Comparison of ENCODE assay signal across 9 cellular contexts in genomic region chr1:183989078-183989577, GRCh38. TPM values are rescaled to one million over a fixed set of nuclear protein-coding genes. Genes with fewer than 3 reads are reported as not detected.
DNase-seq lines count a peak whose midpoint lies in the region; ATAC-seq lines count a peak whose summit lies in the region.
"Had no signal": no experiment of that assay in that cellular context is flagged by ENCODE, and none has a peak within 500 bp of the region (broad histone marks: within the 10 kb centered on the region; RNA-seq: fewer than 3 reads in every experiment).

No MANE protein-coding gene starts in this region.

- ATAC-seq in GM19397 (IDR thresholded peaks at IDR 0.05; ENCODE audit: unreplicated experiment) (peak; percentile 76), HG03439 (IDR thresholded peaks at IDR 0.05; ENCODE audit: unreplicated experiment) (peak; percentile 89)
- ATAC-seq in activated naive CD8-positive, alpha-beta T cell treated with anti-CD3 and anti-CD28 coated beads, Interleukin-2, amount 50 U/mL, for 24 hours = peak; percentile 89

- no peak overlapping the region for H3K27ac Mint-ChIP-seq in activated naive CD8-positive, alpha-beta T cell treated with anti-CD3 and anti-CD28 coated beads, Interleukin-2, amount 50 U/mL, for 24 hours

- no peaks in the 10 kb centered on the region for H3K79me2 ChIP-seq in mesendoderm (ENCODE audit: control insufficient read depth, insufficient read depth, low read length)

- H3K4ac ChIP-seq in mesendoderm (ENCODE audit: low read depth, low read length) = no peak overlapping the region

- no peak overlapping the region for H2BK120ac ChIP-seq in mesendoderm (ENCODE audit: low read depth, low read length)

- H4K8ac ChIP-seq in mesendoderm (ENCODE audit: low read depth, low read length) = no peak overlapping the region

- peaks cover 19% of the 10 kb centered on the region for H3K4me1 Mint-ChIP-seq in activated naive CD8-positive, alpha-beta T cell treated with anti-CD3 and anti-CD28 coated beads, Interleukin-2, amount 50 U/mL, for 24 hours

- H3K79me1 ChIP-seq in mesendoderm (ENCODE audit: low read length) = no peaks in the 10 kb centered on the region

- no peak overlapping the region for H3K27ac ChIP-seq in mesendoderm (ENCODE audit: low read depth, low read length)
- H3K27ac ChIP-seq: tibial artery had no signal

- WGBS in mesendoderm (ENCODE audit: extremely low coverage, insufficient coverage, low lambda C conversion rate) = no CpG with 5 or more reads among the region's 4 CpGs

- DNase-seq in DMS53 (lab: John Stamatoyannopoulos, UW) (peak; percentile 84), mesendoderm (peak; percentile 31), mesenteric fat pad (ENCODE audit: low spot score) (no peak), DMS79 (lab: John Stamatoyannopoulos, UW) (no peak)
- peak; percentile 32 for DNase-seq in activated naive CD8-positive, alpha-beta T cell treated with anti-CD3 and anti-CD28 coated beads, Interleukin-2, amount 50 U/mL, for 24 hours
- DNase-seq in NK-92 treated with Interleukin-12 subunit alpha and Interleukin-12 subunit beta, amount 100 ng/mL, for 24 hours (lab: John Stamatoyannopoulos, UW) = no peak

- H3K36me3 ChIP-seq in mesendoderm (ENCODE audit: control insufficient read depth, insufficient read depth, low read length) = no peaks in the 10 kb centered on the region
- H3K36me3 ChIP-seq: tibial artery had no signal

- no peak overlapping the region for H3K9ac ChIP-seq in mesendoderm (ENCODE audit: low read length)

- no peak overlapping the region for H3K18ac ChIP-seq in mesendoderm (ENCODE audit: low read length)

- peaks cover 3% of the 10 kb centered on the region for H3K27me3 Mint-ChIP-seq in activated naive CD8-positive, alpha-beta T cell treated with anti-CD3 and anti-CD28 coated beads, Interleukin-2, amount 50 U/mL, for 24 hours

- no peak overlapping the region for H2AK5ac ChIP-seq in mesendoderm (ENCODE audit: low read length)

- no peaks in the 10 kb centered on the region for H3K27me3 ChIP-seq in mesendoderm (ENCODE audit: insufficient read depth, low read length, poor library complexity)
- H3K27me3 ChIP-seq: tibial artery had no signal

- peak overlapping the region; percentile 4 for H3K4me3 Mint-ChIP-seq in activated naive CD8-positive, alpha-beta T cell treated with anti-CD3 and anti-CD28 coated beads, Interleukin-2, amount 50 U/mL, for 24 hours

- H3K4me3 ChIP-seq in mesendoderm (ENCODE audit: low read length) = no peak overlapping the region
- H3K4me3 ChIP-seq: tibial artery had no signal

- H2BK15ac ChIP-seq in mesendoderm (replicated peaks; ENCODE audit: low read depth) = no peak overlapping the region

- H3K36me3 Mint-ChIP-seq in activated naive CD8-positive, alpha-beta T cell treated with anti-CD3 and anti-CD28 coated beads, Interleukin-2, amount 50 U/mL, for 24 hours (ENCODE audit: low read depth) = no peaks in the 10 kb centered on the region

- H3K4me1 ChIP-seq in mesendoderm (ENCODE audit: control insufficient read depth, low read depth, low read length) = no peaks in the 10 kb centered on the region
- H3K4me1 ChIP-seq: tibial artery had no signal

- H3K9me3 Mint-ChIP-seq in activated naive CD8-positive, alpha-beta T cell treated with anti-CD3 and anti-CD28 coated beads, Interleukin-2, amount 50 U/mL, for 24 hours = peaks cover 4% of the 10 kb centered on the region

- no peak overlapping the region for H3K23ac ChIP-seq in mesendoderm (ENCODE audit: low read length)

- no peak overlapping the region for H3K56ac ChIP-seq in mesendoderm (ENCODE audit: low read length)

- no peak overlapping the region for H2BK5ac ChIP-seq in mesendoderm (ENCODE audit: low read length)

- H3K4me2 ChIP-seq in mesendoderm (ENCODE audit: low read length) = no peak overlapping the region

- H4K5ac ChIP-seq in mesendoderm (ENCODE audit: low read length) = no peak overlapping the region

RNA-seq across cellular contexts. Expression of gene COLGALT2, which starts 48.4 kb away (rescaled TPM):
- polyA plus RNA-seq in mesendoderm (2013, experiment 1 of 2) = 5.5 TPM
- polyA plus RNA-seq in mesendoderm (2013, experiment 2 of 2) = 5.7 TPM
- total RNA-seq in mesenteric fat pad = 0.87 TPM

Comparison
In these comparisons a context has a peak if more than half of its experiments do, and no peak if none do; other contexts are left out.
1. DNase-seq: peak in DMS53 (single experiment), activated naive CD8-positive, alpha-beta T cell treated with anti-CD3 and anti-CD28 coated beads, Interleukin-2, amount 50 U/mL, for 24 hours (single experiment) and mesendoderm (single experiment); none in mesenteric fat pad (single experiment), NK-92 treated with Interleukin-12 subunit alpha and Interleukin-12 subunit beta, amount 100 ng/mL, for 24 hours (single experiment) and DMS79 (single experiment).
2. Peak in every context shown above with its lines, with median percentiles within 50 percentile points of each other: ATAC-seq.